ENCODE assay signal across 8 cellular contexts in genomic region chr6:46325561-46326525, GRCh38.
A peak's percentile ranks its signal among the peaks of the same experiment; 100 is the strongest.
DNase-seq lines count a peak whose midpoint lies in the region; ATAC-seq and TF ChIP-seq lines count a peak whose summit lies in the region.

No MANE protein-coding gene starts in this region.

- peak; percentile 21 for ATAC-seq in activated B cell treated with CpG ODN at 0.5 μM for 24 hours (ENCODE audit: low read depth)

- CTCF ChIA-PET in activated B cell treated with CpG ODN at 0.5 μM for 24 hours (lab: Charles Lee), result interaction anchor here (1.1 to 1.5 kb wide), 2 partner anchors 84 to 236 kb away, joined by 3 read pairs; no protein-coding TSS in a partner anchor

- H3K9me3 Mint-ChIP-seq in activated B cell treated with CpG ODN at 0.5 μM for 24 hours (no peaks in the 10 kb centered on the region), immature natural killer cell (no peaks in the 10 kb centered on the region), type B pancreatic cell (no peaks in the 10 kb centered on the region)

- H3K9me3 ChIP-seq in cardiac muscle cell (ENCODE audit: low read depth), result no peaks in the 10 kb centered on the region

- H3K27ac Mint-ChIP-seq in activated B cell treated with CpG ODN at 0.5 μM for 24 hours (no peak overlapping the region), immature natural killer cell (peak overlapping the region in 2 of 6 donors; percentile 55 to 81), type B pancreatic cell (peak overlapping the region; percentile 14)

- H3K36me3 Mint-ChIP-seq in activated B cell treated with CpG ODN at 0.5 μM for 24 hours (ENCODE audit: low read depth) (no peaks in the 10 kb centered on the region), immature natural killer cell (no peaks in the 10 kb centered on the region), type B pancreatic cell (no peaks in the 10 kb centered on the region)

- POLR2A ChIA-PET in activated B cell treated with CpG ODN at 0.5 μM for 24 hours (lab: Charles Lee), result no interaction called here

- no peak overlapping the region for H3K4me3 ChIP-seq in cardiac muscle cell

- no peaks in the 10 kb centered on the region for H3K27me3 ChIP-seq in cardiac muscle cell

- no peak overlapping the region for H3K4me3 Mint-ChIP-seq in activated B cell treated with CpG ODN at 0.5 μM for 24 hours
- H3K4me3 Mint-ChIP-seq in immature natural killer cell, result peak overlapping the region in 1 of 5 donors; percentile 80
- peak overlapping the region; percentile 29 for H3K4me3 Mint-ChIP-seq in type B pancreatic cell

- H3K27ac ChIP-seq in cardiac muscle cell, result no peak overlapping the region

- TF ChIP-seq CTCF in cardiac muscle cell (IDR thresholded peaks at IDR 0.05; ENCODE audit: low read depth, low read length) (no peak), activated B cell treated with CpG ODN at 0.5 μM for 24 hours (IDR thresholded peaks at IDR 0.05) (no peak), type B pancreatic cell (conservative IDR thresholded peaks at IDR 0.05) (no peak), GM10266 (IDR thresholded peaks at IDR 0.05; ENCODE audit: control insufficient read depth, insufficient read depth, low read depth, missing control alignments) (no peak)

- peaks cover 16% of the 10 kb centered on the region for H3K4me1 ChIP-seq in cardiac muscle cell (ENCODE audit: low read depth)

- no peaks in the 10 kb centered on the region for H3K36me3 ChIP-seq in cardiac muscle cell

- H3K27me3 Mint-ChIP-seq in activated B cell treated with CpG ODN at 0.5 μM for 24 hours (peaks cover 5% of the 10 kb centered on the region), immature natural killer cell (ENCODE audit: low read depth in 3 of 3) (peaks cover 0 to 1% (median 0%) of the 10 kb centered on the region in 3 donors), type B pancreatic cell (no peaks in the 10 kb centered on the region)

- DNase-seq in cardiac muscle cell (ENCODE audit: low read depth in 1 of 2, low spot score in 1 of 2) (peak; percentile 10 to 37), cardiac septum (ENCODE audit: low spot score) (no peak), activated B cell treated with CpG ODN at 0.5 μM for 24 hours (no peak), immature natural killer cell (peak in 2 of 3 donors; percentile 0 to 58), type B pancreatic cell (ENCODE audit: extremely low spot score, unreplicated experiment) (no peak), NCI-H226 (no peak), NCI-H1048 (lab: John Stamatoyannopoulos, UW) (no peak), GM10266 (ENCODE audit: extremely low spot score) (no peak)

- intact Hi-C loops in cardiac septum (cut with DNase I) (no loop called here), activated B cell treated with CpG ODN at 0.5 μM for 24 hours (cut with micrococcal nuclease) (no loop called here)

- H3K4me1 Mint-ChIP-seq in activated B cell treated with CpG ODN at 0.5 μM for 24 hours (peaks cover 4% of the 10 kb centered on the region), immature natural killer cell (peaks cover 14 to 17% of the 10 kb centered on the region in 2 donors), type B pancreatic cell (ENCODE audit: unreplicated experiment) (peaks cover 8% of the 10 kb centered on the region)

Comparison
In these comparisons a context has a peak if more than half of its experiments do, and no peak if none do; other contexts are left out.
1. DNase-seq: peak in cardiac muscle cell (2 of 2) and immature natural killer cell (2 of 3); none in cardiac septum (single experiment), activated B cell treated with CpG ODN at 0.5 μM for 24 hours (single experiment), type B pancreatic cell (single experiment), NCI-H226 (single experiment), NCI-H1048 (single experiment) and GM10266 (single experiment).